Comparison of ENCODE assay signal across 25 cellular contexts in the genomic region with DNA sequence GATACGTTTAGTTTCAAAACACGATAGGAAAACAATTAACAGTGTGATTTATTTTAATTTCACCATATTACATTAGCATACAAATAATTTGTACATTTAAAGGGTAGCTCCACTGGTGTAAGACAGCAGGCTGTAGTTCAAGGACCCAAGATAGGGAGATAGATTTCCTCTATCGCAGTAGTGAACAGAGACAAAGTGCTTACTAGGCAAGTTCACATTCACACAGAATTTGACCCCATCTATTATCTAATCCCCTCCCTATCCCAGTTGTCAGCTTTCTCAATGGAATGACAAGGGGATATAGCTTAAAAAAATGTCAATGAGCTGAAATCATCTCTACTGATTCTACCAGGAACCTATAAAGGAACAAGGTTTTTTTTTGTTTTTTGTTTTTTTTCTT.
"Had no signal": no experiment of that assay in that cellular context is flagged by ENCODE, and none has a peak within 500 bp of the region (broad histone marks: within the 10 kb centered on the region; RNA-seq: fewer than 3 reads in every experiment).

No MANE protein-coding gene starts in this region.

- FAIRE-seq: colon, islet of Langerhans had no signal

- H3K27me3 ChIP-seq: brain microvascular endothelial cell, esophagus muscularis mucosa, gastrocnemius medialis, sigmoid colon, testis, vagina had no signal

- H3K4me1 ChIP-seq: sigmoid colon, vagina had no signal

- DNase-seq: activated CD4-positive, alpha-beta T cell treated with anti-CD3 and anti-CD28 coated beads, Interleukin-2, amount 50 U/mL, for 1 hour; activated CD8-positive, alpha-beta T cell treated with anti-CD3 and anti-CD28 coated beads, Interleukin-2, amount 10 ng/mL, durations not matched to agents 7 days and 5 days; activated naive CD4-positive, alpha-beta T cell treated with Interleukin-2 at 50 U/mL for 16 hours; anterior cingulate cortex; brain microvascular endothelial cell; effector memory CD8-positive, alpha-beta T cell; gastrocnemius medialis; head of caudate nucleus; left cardiac atrium; mesendoderm; naive B cell; nucleus accumbens; sigmoid colon; stimulated activated CD4-positive, alpha-beta T cell treated with anti-CD3 and anti-CD28 coated beads, Interleukin-15, amount 100 ng/mL, for 24 hours; stimulated activated naive B cell treated with anti-CD40 and anti-IgM and Interleukin-4, amounts not matched to agents 10 μg/mL and 1 μg/mL and 100 μg/mL, for 72 hours; testis; trophoblast cell had no signal

- H3K27me3 Mint-ChIP-seq: central memory CD8-positive, alpha-beta T cell; effector memory CD8-positive, alpha-beta T cell; naive B cell; stimulated activated naive B cell treated with anti-CD40 and anti-IgM and Interleukin-4, amounts not matched to agents 10 μg/mL and 1 μg/mL and 100 μg/mL, for 72 hours had no signal

- H3K27ac ChIP-seq: brain microvascular endothelial cell, esophagus muscularis mucosa, sigmoid colon, testis, vagina, VCaP had no signal

- H3K4me3 Mint-ChIP-seq: activated CD8-positive, alpha-beta T cell treated with anti-CD3 and anti-CD28 coated beads, Interleukin-2, amount 10 ng/mL, durations not matched to agents 7 days and 5 days; central memory CD8-positive, alpha-beta T cell; effector memory CD8-positive, alpha-beta T cell; naive B cell; stimulated activated naive B cell treated with anti-CD40 and anti-IgM and Interleukin-4, amounts not matched to agents 10 μg/mL and 1 μg/mL and 100 μg/mL, for 72 hours had no signal

- H3K27ac Mint-ChIP-seq: activated CD8-positive, alpha-beta T cell treated with anti-CD3 and anti-CD28 coated beads, Interleukin-2, amount 10 ng/mL, durations not matched to agents 7 days and 5 days had no signal

- H3K4me3 ChIP-seq: esophagus muscularis mucosa, gastrocnemius medialis, sigmoid colon, smooth muscle cell, testis, vagina had no signal

- ATAC-seq: activated CD4-positive, CD25-positive, alpha-beta regulatory T cell treated with anti-CD3 and anti-CD28 coated beads, Interleukin-2, amount 50 U/mL, for 24 hours; activated CD8-positive, alpha-beta T cell treated with anti-CD3 and anti-CD28 coated beads, Interleukin-2, amount 10 ng/mL, durations not matched to agents 7 days and 5 days; effector memory CD8-positive, alpha-beta T cell; gastrocnemius medialis; stimulated activated naive B cell treated with anti-CD40 and anti-IgM and Interleukin-4, amounts not matched to agents 10 μg/mL and 1 μg/mL and 100 μg/mL, for 72 hours had no signal

- H3K4me2 ChIP-seq: smooth muscle cell had no signal

- H3K9me3 Mint-ChIP-seq: central memory CD8-positive, alpha-beta T cell; effector memory CD8-positive, alpha-beta T cell; naive B cell; stimulated activated naive B cell treated with anti-CD40 and anti-IgM and Interleukin-4, amounts not matched to agents 10 μg/mL and 1 μg/mL and 100 μg/mL, for 72 hours had no signal

- H3K9me3 ChIP-seq: esophagus muscularis mucosa, gastrocnemius medialis, sigmoid colon, testis, vagina had no signal
